Comparison of ENCODE assay signal across 18 cellular contexts in genomic region chr11:44859528-44859925, GRCh38.
"Had no signal": no experiment of that assay in that cellular context is flagged by ENCODE, and none has a peak within 500 bp of the region (broad histone marks: within the 10 kb centered on the region; RNA-seq: fewer than 3 reads in every experiment).

No MANE protein-coding gene starts in this region.

- H3K4me1 ChIP-seq: pancreas had no signal

- H3K27me3 ChIP-seq: adrenal gland, pancreas, tibial artery had no signal

- H3K4me3 ChIP-seq: adrenal gland, pancreas, tibial artery had no signal

- H3K4me3 Mint-ChIP-seq: naive B cell had no signal

- H3K27ac ChIP-seq: adrenal gland, pancreas had no signal

- H3K27ac Mint-ChIP-seq: activated naive CD4-positive, alpha-beta T cell treated with anti-CD3 and anti-CD28 coated beads, Interleukin-2, amount 50 U/mL, for 72 hours; naive B cell had no signal

- ATAC-seq: activated naive CD4-positive, alpha-beta T cell treated with anti-CD3 and anti-CD28 coated beads, Interleukin-2, amount 50 U/mL, for 72 hours; left lobe of liver; pancreas had no signal

- DNase-seq: activated CD4-positive, alpha-beta T cell treated with anti-CD3 and anti-CD28 coated beads, Interleukin-2, amount 50 U/mL, for 4 hours; activated gamma-delta T cell treated with Interleukin-2 at 50 U/mL for 16 hours; adrenal gland; cerebellar nuclear complex; cortex of kidney; effector CD4-positive, alpha-beta T cell; islet precursor cell; naive B cell; pancreas; stimulated activated CD4-positive, alpha-beta T cell treated with anti-CD3 and anti-CD28 coated beads, Interleukin-2, amount 100 ng/mL, for 24 hours; stimulated activated naive CD4-positive, alpha-beta T cell treated with Interleukin-2 at 50 U/mL for 16 hours; substantia nigra; SW 1271; tibial artery had no signal

- H3K36me3 Mint-ChIP-seq: naive B cell had no signal

- FAIRE-seq: bronchial epithelial cell, pancreas, urothelium cell line had no signal

- H3K9me3 Mint-ChIP-seq: activated naive CD4-positive, alpha-beta T cell treated with anti-CD3 and anti-CD28 coated beads, Interleukin-2, amount 50 U/mL, for 72 hours; naive B cell had no signal

- H3K9me3 ChIP-seq: adrenal gland, pancreas, tibial artery had no signal

- H3K36me3 ChIP-seq: adrenal gland, pancreas, tibial artery had no signal
